Comparison of ENCODE assay signal across 1 cellular context in the genomic region with DNA sequence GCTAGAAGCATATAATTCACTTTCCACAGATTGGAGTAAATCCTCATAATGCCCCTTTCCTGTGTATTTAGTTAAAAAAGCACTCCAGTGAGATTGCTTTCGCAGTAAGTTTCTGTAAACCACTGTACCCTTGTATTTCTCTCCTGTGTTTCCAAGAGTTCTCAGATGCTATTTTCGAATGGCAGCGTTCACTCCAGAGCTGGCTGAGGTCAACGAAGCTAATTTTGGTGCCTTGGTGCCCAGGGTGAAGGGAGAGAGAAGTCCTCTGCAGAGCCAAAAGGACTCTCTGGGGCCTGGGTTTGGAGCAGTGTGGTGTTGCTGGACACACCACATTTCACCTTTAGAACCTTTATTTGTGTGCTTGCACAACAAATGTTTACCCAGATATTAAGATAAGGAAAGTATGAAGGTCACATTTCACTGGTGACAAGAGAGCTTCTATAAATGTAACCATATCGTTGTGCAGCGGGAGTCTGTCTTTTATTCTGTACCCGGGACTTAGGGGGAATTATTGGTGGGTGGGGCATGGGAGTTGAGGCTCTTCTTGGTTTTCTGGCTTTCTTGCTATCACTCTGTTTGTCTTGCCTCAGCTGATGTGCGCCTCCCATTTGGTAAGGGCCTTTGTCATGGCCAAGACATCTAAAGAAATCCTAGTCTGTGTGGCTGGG.
A peak's percentile ranks its signal among the peaks of the same experiment; 100 is the strongest.
TF ChIP-seq lines count a peak whose summit lies in the region.

No MANE protein-coding gene starts in this region.

TF ChIP-seq in HepG2, 621 proteins besides CTCF, POLR2A, EP300 and RAD21 (continued from another document and continues in another):
- TF ChIP-seq, protein P1, sequence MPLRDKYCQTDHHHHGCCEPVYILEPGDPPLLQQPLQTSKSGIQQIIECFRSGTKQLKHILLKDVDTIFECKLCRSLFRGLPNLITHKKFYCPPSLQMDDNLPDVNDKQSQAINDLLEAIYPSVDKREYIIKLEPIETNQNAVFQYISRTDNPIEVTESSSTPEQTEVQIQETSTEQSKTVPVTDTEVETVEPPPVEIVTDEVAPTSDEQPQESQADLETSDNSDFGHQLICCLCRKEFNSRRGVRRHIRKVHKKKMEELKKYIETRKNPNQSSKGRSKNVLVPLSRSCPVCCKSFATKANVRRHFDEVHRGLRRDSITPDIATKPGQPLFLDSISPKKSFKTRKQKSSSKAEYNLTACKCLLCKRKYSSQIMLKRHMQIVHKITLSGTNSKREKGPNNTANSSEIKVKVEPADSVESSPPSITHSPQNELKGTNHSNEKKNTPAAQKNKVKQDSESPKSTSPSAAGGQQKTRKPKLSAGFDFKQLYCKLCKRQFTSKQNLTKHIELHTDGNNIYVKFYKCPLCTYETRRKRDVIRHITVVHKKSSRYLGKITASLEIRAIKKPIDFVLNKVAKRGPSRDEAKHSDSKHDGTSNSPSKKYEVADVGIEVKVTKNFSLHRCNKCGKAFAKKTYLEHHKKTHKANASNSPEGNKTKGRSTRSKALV (CRISPR knock-in tag; IDR thresholded peaks at IDR 0.05), result peak; percentile 74
- TF ChIP-seq ZNF672 (CRISPR knock-in tag; IDR thresholded peaks at IDR 0.05) (no peak), THYN1 (CRISPR knock-in tag; IDR thresholded peaks at IDR 0.05; ENCODE audit: borderline replicate concordance, low read depth) (no peak), CREB1 (IDR thresholded peaks at IDR 0.05) (no peak), CREB1 (CRISPR knock-in tag; IDR thresholded peaks at IDR 0.05) (peak; percentile 82), ZNF3 (CRISPR knock-in tag; IDR thresholded peaks at IDR 0.05) (no peak), ZNF614 (CRISPR knock-in tag; IDR thresholded peaks at IDR 0.05; ENCODE audit: borderline replicate concordance) (peak; percentile 82; the same call in 1 of the 2 replicates), MTA3 (CRISPR knock-in tag; IDR thresholded peaks at IDR 0.05) (no peak), ZNF546 (CRISPR knock-in tag; conservative IDR thresholded peaks at IDR 0.05) (peak; percentile 80; the same call in 1 of the 2 replicates), GZF1 (CRISPR knock-in tag; IDR thresholded peaks at IDR 0.05) (peak; percentile 85; the same call in 1 of the 2 replicates), NR2F2 (IDR thresholded peaks at IDR 0.05; ENCODE audit: borderline replicate concordance, low read depth) (peak; percentile 90; the same call in 1 of the 2 replicates), ZNF136 (CRISPR knock-in tag; IDR thresholded peaks at IDR 0.05; ENCODE audit: low read depth) (no peak), ZNF496 (CRISPR knock-in tag; IDR thresholded peaks at IDR 0.05; ENCODE audit: insufficient replicate concordance) (no peak), CAMTA2 (CRISPR knock-in tag; IDR thresholded peaks at IDR 0.05; ENCODE audit: borderline replicate concordance) (no peak), ZNF768 (CRISPR knock-in tag; IDR thresholded peaks at IDR 0.05) (no peak), TEAD2 (CRISPR knock-in tag; IDR thresholded peaks at IDR 0.05) (no peak), GTF3A (CRISPR knock-in tag; conservative IDR thresholded peaks at IDR 0.05) (no peak), JUND (CRISPR knock-in tag; IDR thresholded peaks at IDR 0.05) (0 out of 2 replicates have a peak, but pooled peaks have one; percentile 50), ATF7-NPFF (CRISPR knock-in tag; IDR thresholded peaks at IDR 0.05; ENCODE audit: low read depth) (peak; percentile 76; the same call in 1 of the 2 replicates), MAFK (conservative IDR thresholded peaks at IDR 0.05 in 1 of 2, IDR thresholded peaks at IDR 0.05 in 1 of 2; ENCODE audit: low read length in 2 of 2) (no peak), RNF2 (conservative IDR thresholded peaks at IDR 0.05; ENCODE audit: low read depth) (no peak), ZNF792 (CRISPR knock-in tag; IDR thresholded peaks at IDR 0.05) (no peak), MIER3 (CRISPR knock-in tag; IDR thresholded peaks at IDR 0.05; ENCODE audit: borderline replicate concordance) (peak; percentile 77; the same call in 1 of the 2 replicates), SMAD9 (CRISPR knock-in tag; IDR thresholded peaks at IDR 0.05) (no peak), ZMYM2 (CRISPR knock-in tag; IDR thresholded peaks at IDR 0.05) (no peak), SP5 (CRISPR knock-in tag; IDR thresholded peaks at IDR 0.05; ENCODE audit: borderline replicate concordance, low read depth) (peak; percentile 62; the same call in 1 of the 2 replicates), ZNF547 (CRISPR knock-in tag; IDR thresholded peaks at IDR 0.05) (no peak), HOXA3 (CRISPR knock-in tag; IDR thresholded peaks at IDR 0.05) (peak; percentile 80), CHCHD3 (CRISPR knock-in tag; IDR thresholded peaks at IDR 0.05) (no peak), PCBP2 (optimal IDR thresholded peaks at IDR 0.05; ENCODE audit: low read depth, low read length, poor library complexity, severe bottlenecking) (no peak), EZH2 (conservative IDR thresholded peaks at IDR 0.05; ENCODE audit: low read depth, low read length) (no peak), SUZ12 (IDR thresholded peaks at IDR 0.05; ENCODE audit: low read depth, low read length) (no peak), REXO4 (CRISPR knock-in tag; IDR thresholded peaks at IDR 0.05; ENCODE audit: borderline replicate concordance) (no peak), ASH2L (IDR thresholded peaks at IDR 0.05; ENCODE audit: insufficient read length, low read depth, low read length) (peak; percentile 84), FOXK1 (CRISPR knock-in tag; IDR thresholded peaks at IDR 0.05; ENCODE audit: borderline replicate concordance, low read depth) (peak; percentile 92), ZNF230 (CRISPR knock-in tag; IDR thresholded peaks at IDR 0.05) (no peak; the same call in 1 of the 2 replicates), TOPORS (CRISPR knock-in tag; IDR thresholded peaks at IDR 0.05) (0 out of 2 replicates have a peak, but pooled peaks have one; percentile 6), ELF4 (CRISPR knock-in tag; IDR thresholded peaks at IDR 0.05; ENCODE audit: borderline replicate concordance) (no peak), HDAC1 (CRISPR knock-in tag; IDR thresholded peaks at IDR 0.05) (peak; percentile 69; the same call in 1 of the 2 replicates), RXRB (CRISPR knock-in tag; IDR thresholded peaks at IDR 0.05; ENCODE audit: borderline replicate concordance) (peak; percentile 95), GPN1 (CRISPR knock-in tag; IDR thresholded peaks at IDR 0.05; ENCODE audit: borderline replicate concordance) (no peak), AKAP8 (CRISPR knock-in tag; IDR thresholded peaks at IDR 0.05) (no peak), ZNF674 (CRISPR knock-in tag; IDR thresholded peaks at IDR 0.05; ENCODE audit: low read depth) (no peak), ZKSCAN1 (IDR thresholded peaks at IDR 0.05; ENCODE audit: low read length) (0 out of 2 replicates have a peak, but pooled peaks have one; percentile 38), ZNF44 (CRISPR knock-in tag; IDR thresholded peaks at IDR 0.05) (no peak)
- TF ChIP-seq, protein P2, sequence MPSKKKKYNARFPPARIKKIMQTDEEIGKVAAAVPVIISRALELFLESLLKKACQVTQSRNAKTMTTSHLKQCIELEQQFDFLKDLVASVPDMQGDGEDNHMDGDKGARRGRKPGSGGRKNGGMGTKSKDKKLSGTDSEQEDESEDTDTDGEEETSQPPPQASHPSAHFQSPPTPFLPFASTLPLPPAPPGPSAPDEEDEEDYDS (CRISPR knock-in tag; IDR thresholded peaks at IDR 0.05), result peak; percentile 69
- TF ChIP-seq, protein P3, sequence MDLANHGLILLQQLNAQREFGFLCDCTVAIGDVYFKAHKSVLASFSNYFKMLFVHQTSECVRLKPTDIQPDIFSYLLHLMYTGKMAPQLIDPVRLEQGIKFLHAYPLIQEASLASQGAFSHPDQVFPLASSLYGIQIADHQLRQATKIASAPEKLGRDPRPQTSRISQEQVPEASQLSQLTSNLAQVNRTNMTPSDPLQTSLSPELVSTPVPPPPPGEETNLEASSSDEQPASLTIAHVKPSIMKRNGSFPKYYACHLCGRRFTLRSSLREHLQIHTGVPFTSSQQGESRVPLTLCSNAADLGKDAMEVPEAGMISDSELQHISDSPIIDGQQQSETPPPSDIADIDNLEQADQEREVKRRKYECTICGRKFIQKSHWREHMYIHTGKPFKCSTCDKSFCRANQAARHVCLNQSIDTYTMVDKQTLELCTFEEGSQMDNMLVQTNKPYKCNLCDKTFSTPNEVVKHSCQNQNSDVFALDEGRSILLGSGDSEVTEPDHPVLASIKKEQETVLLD (CRISPR knock-in tag; IDR thresholded peaks at IDR 0.05; ENCODE audit: low read depth), result no peak
- TF ChIP-seq, protein P4, sequence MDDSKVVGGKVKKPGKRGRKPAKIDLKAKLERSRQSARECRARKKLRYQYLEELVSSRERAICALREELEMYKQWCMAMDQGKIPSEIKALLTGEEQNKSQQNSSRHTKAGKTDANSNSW (CRISPR knock-in tag; IDR thresholded peaks at IDR 0.05; ENCODE audit: borderline replicate concordance), result no peak
- TF ChIP-seq, protein P5, sequence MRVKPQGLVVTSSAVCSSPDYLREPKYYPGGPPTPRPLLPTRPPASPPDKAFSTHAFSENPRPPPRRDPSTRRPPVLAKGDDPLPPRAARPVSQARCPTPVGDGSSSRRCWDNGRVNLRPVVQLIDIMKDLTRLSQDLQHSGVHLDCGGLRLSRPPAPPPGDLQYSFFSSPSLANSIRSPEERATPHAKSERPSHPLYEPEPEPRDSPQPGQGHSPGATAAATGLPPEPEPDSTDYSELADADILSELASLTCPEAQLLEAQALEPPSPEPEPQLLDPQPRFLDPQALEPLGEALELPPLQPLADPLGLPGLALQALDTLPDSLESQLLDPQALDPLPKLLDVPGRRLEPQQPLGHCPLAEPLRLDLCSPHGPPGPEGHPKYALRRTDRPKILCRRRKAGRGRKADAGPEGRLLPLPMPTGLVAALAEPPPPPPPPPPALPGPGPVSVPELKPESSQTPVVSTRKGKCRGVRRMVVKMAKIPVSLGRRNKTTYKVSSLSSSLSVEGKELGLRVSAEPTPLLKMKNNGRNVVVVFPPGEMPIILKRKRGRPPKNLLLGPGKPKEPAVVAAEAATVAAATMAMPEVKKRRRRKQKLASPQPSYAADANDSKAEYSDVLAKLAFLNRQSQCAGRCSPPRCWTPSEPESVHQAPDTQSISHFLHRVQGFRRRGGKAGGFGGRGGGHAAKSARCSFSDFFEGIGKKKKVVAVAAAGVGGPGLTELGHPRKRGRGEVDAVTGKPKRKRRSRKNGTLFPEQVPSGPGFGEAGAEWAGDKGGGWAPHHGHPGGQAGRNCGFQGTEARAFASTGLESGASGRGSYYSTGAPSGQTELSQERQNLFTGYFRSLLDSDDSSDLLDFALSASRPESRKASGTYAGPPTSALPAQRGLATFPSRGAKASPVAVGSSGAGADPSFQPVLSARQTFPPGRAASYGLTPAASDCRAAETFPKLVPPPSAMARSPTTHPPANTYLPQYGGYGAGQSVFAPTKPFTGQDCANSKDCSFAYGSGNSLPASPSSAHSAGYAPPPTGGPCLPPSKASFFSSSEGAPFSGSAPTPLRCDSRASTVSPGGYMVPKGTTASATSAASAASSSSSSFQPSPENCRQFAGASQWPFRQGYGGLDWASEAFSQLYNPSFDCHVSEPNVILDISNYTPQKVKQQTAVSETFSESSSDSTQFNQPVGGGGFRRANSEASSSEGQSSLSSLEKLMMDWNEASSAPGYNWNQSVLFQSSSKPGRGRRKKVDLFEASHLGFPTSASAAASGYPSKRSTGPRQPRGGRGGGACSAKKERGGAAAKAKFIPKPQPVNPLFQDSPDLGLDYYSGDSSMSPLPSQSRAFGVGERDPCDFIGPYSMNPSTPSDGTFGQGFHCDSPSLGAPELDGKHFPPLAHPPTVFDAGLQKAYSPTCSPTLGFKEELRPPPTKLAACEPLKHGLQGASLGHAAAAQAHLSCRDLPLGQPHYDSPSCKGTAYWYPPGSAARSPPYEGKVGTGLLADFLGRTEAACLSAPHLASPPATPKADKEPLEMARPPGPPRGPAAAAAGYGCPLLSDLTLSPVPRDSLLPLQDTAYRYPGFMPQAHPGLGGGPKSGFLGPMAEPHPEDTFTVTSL (CRISPR knock-in tag; IDR thresholded peaks at IDR 0.05; ENCODE audit: borderline replicate concordance), result peak; percentile 95
- TF ChIP-seq, protein P6, sequence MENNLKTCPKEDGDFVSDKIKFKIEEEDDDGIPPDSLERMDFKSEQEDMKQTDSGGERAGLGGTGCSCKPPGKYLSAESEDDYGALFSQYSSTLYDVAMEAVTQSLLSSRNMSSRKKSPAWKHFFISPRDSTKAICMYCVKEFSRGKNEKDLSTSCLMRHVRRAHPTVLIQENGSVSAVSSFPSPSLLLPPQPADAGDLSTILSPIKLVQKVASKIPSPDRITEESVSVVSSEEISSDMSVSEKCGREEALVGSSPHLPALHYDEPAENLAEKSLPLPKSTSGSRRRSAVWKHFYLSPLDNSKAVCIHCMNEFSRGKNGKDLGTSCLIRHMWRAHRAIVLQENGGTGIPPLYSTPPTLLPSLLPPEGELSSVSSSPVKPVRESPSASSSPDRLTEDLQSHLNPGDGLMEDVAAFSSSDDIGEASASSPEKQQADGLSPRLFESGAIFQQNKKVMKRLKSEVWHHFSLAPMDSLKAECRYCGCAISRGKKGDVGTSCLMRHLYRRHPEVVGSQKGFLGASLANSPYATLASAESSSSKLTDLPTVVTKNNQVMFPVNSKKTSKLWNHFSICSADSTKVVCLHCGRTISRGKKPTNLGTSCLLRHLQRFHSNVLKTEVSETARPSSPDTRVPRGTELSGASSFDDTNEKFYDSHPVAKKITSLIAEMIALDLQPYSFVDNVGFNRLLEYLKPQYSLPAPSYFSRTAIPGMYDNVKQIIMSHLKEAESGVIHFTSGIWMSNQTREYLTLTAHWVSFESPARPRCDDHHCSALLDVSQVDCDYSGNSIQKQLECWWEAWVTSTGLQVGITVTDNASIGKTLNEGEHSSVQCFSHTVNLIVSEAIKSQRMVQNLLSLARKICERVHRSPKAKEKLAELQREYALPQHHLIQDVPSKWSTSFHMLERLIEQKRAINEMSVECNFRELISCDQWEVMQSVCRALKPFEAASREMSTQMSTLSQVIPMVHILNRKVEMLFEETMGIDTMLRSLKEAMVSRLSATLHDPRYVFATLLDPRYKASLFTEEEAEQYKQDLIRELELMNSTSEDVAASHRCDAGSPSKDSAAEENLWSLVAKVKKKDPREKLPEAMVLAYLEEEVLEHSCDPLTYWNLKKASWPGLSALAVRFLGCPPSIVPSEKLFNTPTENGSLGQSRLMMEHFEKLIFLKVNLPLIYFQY (CRISPR knock-in tag; IDR thresholded peaks at IDR 0.05; ENCODE audit: borderline replicate concordance), result peak; percentile 80
- TF ChIP-seq, protein P7, sequence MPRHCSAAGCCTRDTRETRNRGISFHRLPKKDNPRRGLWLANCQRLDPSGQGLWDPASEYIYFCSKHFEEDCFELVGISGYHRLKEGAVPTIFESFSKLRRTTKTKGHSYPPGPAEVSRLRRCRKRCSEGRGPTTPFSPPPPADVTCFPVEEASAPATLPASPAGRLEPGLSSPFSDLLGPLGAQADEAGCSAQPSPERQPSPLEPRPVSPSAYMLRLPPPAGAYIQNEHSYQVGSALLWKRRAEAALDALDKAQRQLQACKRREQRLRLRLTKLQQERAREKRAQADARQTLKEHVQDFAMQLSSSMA (CRISPR knock-in tag; IDR thresholded peaks at IDR 0.05), result no peak
- TF ChIP-seq, protein P8, sequence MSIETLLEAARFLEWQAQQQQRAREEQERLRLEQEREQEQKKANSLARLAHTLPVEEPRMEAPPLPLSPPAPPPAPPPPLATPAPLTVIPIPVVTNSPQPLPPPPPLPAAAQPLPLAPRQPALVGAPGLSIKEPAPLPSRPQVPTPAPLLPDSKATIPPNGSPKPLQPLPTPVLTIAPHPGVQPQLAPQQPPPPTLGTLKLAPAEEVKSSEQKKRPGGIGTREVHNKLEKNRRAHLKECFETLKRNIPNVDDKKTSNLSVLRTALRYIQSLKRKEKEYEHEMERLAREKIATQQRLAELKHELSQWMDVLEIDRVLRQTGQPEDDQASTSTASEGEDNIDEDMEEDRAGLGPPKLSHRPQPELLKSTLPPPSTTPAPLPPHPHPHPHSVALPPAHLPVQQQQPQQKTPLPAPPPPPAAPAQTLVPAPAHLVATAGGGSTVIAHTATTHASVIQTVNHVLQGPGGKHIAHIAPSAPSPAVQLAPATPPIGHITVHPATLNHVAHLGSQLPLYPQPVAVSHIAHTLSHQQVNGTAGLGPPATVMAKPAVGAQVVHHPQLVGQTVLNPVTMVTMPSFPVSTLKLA (IDR thresholded peaks at IDR 0.05), result no peak
